ENCODE assay signal across 11 cellular contexts in genomic region chr4:154073107-154073817, GRCh38.
A peak's percentile ranks its signal among the peaks of the same experiment; 100 is the strongest.
DNase-seq lines count a peak whose midpoint lies in the region; ATAC-seq, FAIRE-seq and TF ChIP-seq lines count a peak whose summit lies in the region.
"Had no signal": no experiment of that assay in that cellular context is flagged by ENCODE, and none has a peak within 500 bp of the region (broad histone marks: within the 10 kb centered on the region; RNA-seq: fewer than 3 reads in every experiment).

No MANE protein-coding gene starts in this region.

- in situ Hi-C loops in HAP-1 (cut with MboI; ENCODE audit: low sequenced_read_pairs) = no loop called here

- no peak for TF ChIP-seq POLR2A in esophagus muscularis mucosa (IDR thresholded peaks at IDR 0.05; ENCODE audit: low read depth)

- H2AFZ ChIP-seq in ACC112 (ENCODE audit: low read length, unreplicated experiment) = no peak overlapping the region

- ATAC-seq in GM19023 (IDR thresholded peaks at IDR 0.05; ENCODE audit: unreplicated experiment) (peak; percentile 50), HG03354 (IDR thresholded peaks at IDR 0.05; ENCODE audit: poor library complexity, severe bottlenecking, unreplicated experiment) (no peak)

- H3K9ac ChIP-seq in mesendoderm (ENCODE audit: low read length) = no peak overlapping the region

- H3K79me2 ChIP-seq in ACC112 (ENCODE audit: control insufficient read depth, insufficient read depth, low read length, unreplicated experiment) = peaks cover 69% of the 10 kb centered on the region
- no peaks in the 10 kb centered on the region for H3K79me2 ChIP-seq in mesendoderm (ENCODE audit: control insufficient read depth, insufficient read depth, low read length)

- H3K4me1 ChIP-seq in ACC112 (ENCODE audit: control insufficient read depth, insufficient read depth, low read length, unreplicated experiment) (peaks cover 37% of the 10 kb centered on the region), esophagus muscularis mucosa (no peaks in the 10 kb centered on the region), mesendoderm (ENCODE audit: control insufficient read depth, low read depth, low read length) (no peaks in the 10 kb centered on the region), HAP-1 (no peaks in the 10 kb centered on the region)

- no peak for FAIRE-seq in HTR-8/SVneo (lab: Jason Lieb, UNC)

- DNase-seq in LHCN-M2 (ENCODE audit: low read depth) = peak; percentile 82
- peak; percentile 62 for DNase-seq in esophagus muscularis mucosa (ENCODE audit: extremely low spot score)
- DNase-seq in HTR-8/SVneo (ENCODE audit: insufficient read length, low spot score) = no peak
- DNase-seq in mesendoderm = no peak
- no peak for DNase-seq in HAP-1 (ENCODE audit: low spot score in 2 of 2)
- DNase-seq: NCI-H446, T-helper 9 cell had no signal

- H4K8ac ChIP-seq in mesendoderm (ENCODE audit: low read depth, low read length) = no peak overlapping the region

- H3K36me3 ChIP-seq in ACC112 (ENCODE audit: insufficient read depth, low read length) (peaks cover 36% of the 10 kb centered on the region), esophagus muscularis mucosa (no peaks in the 10 kb centered on the region), mesendoderm (ENCODE audit: control insufficient read depth, insufficient read depth, low read length) (no peaks in the 10 kb centered on the region), HAP-1 (replicated peaks) (no peaks in the 10 kb centered on the region)

- intact Hi-C loops in esophagus muscularis mucosa (cut with DNase I) = no loop called here

- TF ChIP-seq EP300 in esophagus muscularis mucosa (IDR thresholded peaks at IDR 0.05) = no peak

- no peaks in the 10 kb centered on the region for H3K27me3 ChIP-seq in ACC112 (ENCODE audit: insufficient read depth, low read length)
- H3K27me3 ChIP-seq in esophagus muscularis mucosa = no peaks in the 10 kb centered on the region
- no peaks in the 10 kb centered on the region for H3K27me3 ChIP-seq in mesendoderm (ENCODE audit: insufficient read depth, low read length, poor library complexity)
- H3K27me3 ChIP-seq in HAP-1 (ENCODE audit: low read depth) = no peaks in the 10 kb centered on the region

- H3K27ac ChIP-seq in ACC112 (ENCODE audit: low read depth, low read length) (peak overlapping the region; percentile 99), esophagus muscularis mucosa (replicated peaks in 1 of 4) (no peak overlapping the region), mesendoderm (ENCODE audit: low read depth, low read length) (no peak overlapping the region)
- H3K27ac ChIP-seq: C4-2B had no signal

- no peak overlapping the region for H2BK5ac ChIP-seq in mesendoderm (ENCODE audit: low read length)

- H2BK15ac ChIP-seq in mesendoderm (replicated peaks; ENCODE audit: low read depth) = no peak overlapping the region

- no peak overlapping the region for H2BK120ac ChIP-seq in mesendoderm (ENCODE audit: low read depth, low read length)

- no peak for TF ChIP-seq CTCF in esophagus muscularis mucosa (IDR thresholded peaks at IDR 0.05)

- no peaks in the 10 kb centered on the region for H3K9me3 ChIP-seq in esophagus muscularis mucosa
- no peaks in the 10 kb centered on the region for H3K9me3 ChIP-seq in HAP-1

- no peak overlapping the region for H2AK5ac ChIP-seq in mesendoderm (ENCODE audit: low read length)

- H3K4ac ChIP-seq in mesendoderm (ENCODE audit: low read depth, low read length) = no peak overlapping the region

- no peak overlapping the region for H3K4me2 ChIP-seq in mesendoderm (ENCODE audit: low read length)

- H4K5ac ChIP-seq in mesendoderm (ENCODE audit: low read length) = no peak overlapping the region

- no peak overlapping the region for H3K23ac ChIP-seq in mesendoderm (ENCODE audit: low read length)

- 62% methylated on average over 3 of the region's 4 CpGs for WGBS in esophagus muscularis mucosa
- no CpG with 5 or more reads among the region's 4 CpGs for WGBS in mesendoderm (ENCODE audit: extremely low coverage, insufficient coverage, low lambda C conversion rate)

- no peak overlapping the region for H3K56ac ChIP-seq in mesendoderm (ENCODE audit: low read length)

- no peaks in the 10 kb centered on the region for H3K79me1 ChIP-seq in mesendoderm (ENCODE audit: low read length)

- H3K4me3 ChIP-seq in ACC112 (ENCODE audit: low read depth, low read length) (peak overlapping the region; percentile 50; the same call in 1 of the 2 replicates), esophagus muscularis mucosa (no peak overlapping the region), mesendoderm (ENCODE audit: low read length) (no peak overlapping the region), HAP-1 (no peak overlapping the region)

- no peak overlapping the region for H3K18ac ChIP-seq in mesendoderm (ENCODE audit: low read length)

Comparison
In these comparisons a context has a peak if more than half of its experiments do, and no peak if none do; other contexts are left out.
1. DNase-seq: peak in LHCN-M2 (single experiment) and esophagus muscularis mucosa (single experiment); none in HTR-8/SVneo (single experiment), mesendoderm (single experiment) and HAP-1 (0 of 2).